Comparison of ENCODE assay signal across 22 cellular contexts in genomic region chr7:69699949-69700715, GRCh38.
"Had no signal": no experiment of that assay in that cellular context is flagged by ENCODE, and none has a peak within 500 bp of the region (broad histone marks: within the 10 kb centered on the region; RNA-seq: fewer than 3 reads in every experiment).

No MANE protein-coding gene starts in this region.

- H3K9me3 ChIP-seq: breast epithelium, testis, uterus had no signal

- H3K36me3 ChIP-seq: breast epithelium, uterus had no signal

- H3K27ac ChIP-seq: breast epithelium, foreskin keratinocyte, testis, uterus had no signal

- ATAC-seq: activated T-cell treated with anti-CD3 and anti-CD28 coated beads, Interleukin-2, amount 50 U/mL, for 72 hours; foreskin keratinocyte; left ventricle myocardium superior; natural killer cell; sciatic nerve; stimulated activated naive B cell treated with anti-CD40 and anti-IgM and Interleukin-4, amounts not matched to agents 10 μg/mL and 1 μg/mL and 100 μg/mL, for 72 hours had no signal

- DNase-seq: activated CD4-positive, alpha-beta memory T cell treated with anti-CD3 and anti-CD28 coated beads for 36 hours; activated CD4-positive, alpha-beta T cell treated with anti-CD3 and anti-CD28 coated beads for 48 hours; activated effector memory CD4-positive, alpha-beta T cell treated with Interleukin-2 at 50 U/mL for 16 hours; activated naive CD4-positive, alpha-beta T cell treated with anti-CD3 and anti-CD28 coated beads for 36 hours; activated naive CD8-positive, alpha-beta T cell treated with anti-CD3 and anti-CD28 coated beads, Interleukin-2, amount 10 ng/mL, durations not matched to agents 7 days and 5 days; activated T-cell treated with anti-CD3 and anti-CD28 coated beads, Interleukin-2, amount 50 U/mL, for 72 hours; amniotic stem cell; effector memory CD4-positive, alpha-beta T cell; foreskin keratinocyte; hippocampal formation; left ventricle myocardium superior; mammary epithelial cell; midbrain; natural killer cell; stimulated activated CD4-positive, alpha-beta T cell treated with anti-CD3 and anti-CD28 coated beads, Interleukin-2, amount 100 ng/mL, for 48 hours; stimulated activated CD8-positive, alpha-beta memory T cell treated with anti-CD3 and anti-CD28 coated beads, Interleukin-4, amount 100 ng/mL, for 48 hours; stimulated activated naive B cell treated with anti-CD40 and anti-IgM and Interleukin-4, amounts not matched to agents 10 μg/mL and 1 μg/mL and 100 μg/mL, for 72 hours; testis; trophoblast cell; uterus had no signal

- H3K4me3 ChIP-seq: breast epithelium, testis, uterus had no signal

- H3K4me1 ChIP-seq: breast epithelium, foreskin keratinocyte, testis had no signal
